In the genomic region with DNA sequence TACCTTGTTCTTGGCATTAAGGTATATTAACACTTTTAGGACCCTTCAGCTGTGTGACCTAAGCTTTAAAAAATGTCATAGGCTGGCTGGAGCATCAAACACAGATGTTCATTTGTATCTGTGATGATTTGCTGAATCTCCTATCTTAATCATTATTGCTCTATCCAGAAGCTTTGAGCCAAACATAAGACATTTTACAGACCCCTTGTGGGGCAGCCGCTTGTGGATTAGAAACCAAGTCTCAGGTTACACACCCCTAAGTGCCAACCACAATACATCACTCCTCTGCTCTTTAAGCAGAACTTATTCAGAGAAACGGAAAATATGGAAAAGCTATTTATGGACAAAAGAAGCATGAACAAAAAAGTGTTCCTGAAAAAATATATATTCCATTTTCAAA, we compare ENCODE assay signal across 1 cellular context.
TF ChIP-seq lines count a peak whose summit lies in the region.

No MANE protein-coding gene starts in this region.

TF ChIP-seq in WTC11, 78 proteins besides CTCF, POLR2A, EP300 and RAD21 (continued from another document):
- TF ChIP-seq, protein P1, sequence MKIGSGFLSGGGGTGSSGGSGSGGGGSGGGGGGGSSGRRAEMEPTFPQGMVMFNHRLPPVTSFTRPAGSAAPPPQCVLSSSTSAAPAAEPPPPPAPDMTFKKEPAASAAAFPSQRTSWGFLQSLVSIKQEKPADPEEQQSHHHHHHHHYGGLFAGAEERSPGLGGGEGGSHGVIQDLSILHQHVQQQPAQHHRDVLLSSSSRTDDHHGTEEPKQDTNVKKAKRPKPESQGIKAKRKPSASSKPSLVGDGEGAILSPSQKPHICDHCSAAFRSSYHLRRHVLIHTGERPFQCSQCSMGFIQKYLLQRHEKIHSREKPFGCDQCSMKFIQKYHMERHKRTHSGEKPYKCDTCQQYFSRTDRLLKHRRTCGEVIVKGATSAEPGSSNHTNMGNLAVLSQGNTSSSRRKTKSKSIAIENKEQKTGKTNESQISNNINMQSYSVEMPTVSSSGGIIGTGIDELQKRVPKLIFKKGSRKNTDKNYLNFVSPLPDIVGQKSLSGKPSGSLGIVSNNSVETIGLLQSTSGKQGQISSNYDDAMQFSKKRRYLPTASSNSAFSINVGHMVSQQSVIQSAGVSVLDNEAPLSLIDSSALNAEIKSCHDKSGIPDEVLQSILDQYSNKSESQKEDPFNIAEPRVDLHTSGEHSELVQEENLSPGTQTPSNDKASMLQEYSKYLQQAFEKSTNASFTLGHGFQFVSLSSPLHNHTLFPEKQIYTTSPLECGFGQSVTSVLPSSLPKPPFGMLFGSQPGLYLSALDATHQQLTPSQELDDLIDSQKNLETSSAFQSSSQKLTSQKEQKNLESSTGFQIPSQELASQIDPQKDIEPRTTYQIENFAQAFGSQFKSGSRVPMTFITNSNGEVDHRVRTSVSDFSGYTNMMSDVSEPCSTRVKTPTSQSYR (CRISPR knock-in tag; IDR thresholded peaks at IDR 0.05): no peak
- TF ChIP-seq, protein P2, sequence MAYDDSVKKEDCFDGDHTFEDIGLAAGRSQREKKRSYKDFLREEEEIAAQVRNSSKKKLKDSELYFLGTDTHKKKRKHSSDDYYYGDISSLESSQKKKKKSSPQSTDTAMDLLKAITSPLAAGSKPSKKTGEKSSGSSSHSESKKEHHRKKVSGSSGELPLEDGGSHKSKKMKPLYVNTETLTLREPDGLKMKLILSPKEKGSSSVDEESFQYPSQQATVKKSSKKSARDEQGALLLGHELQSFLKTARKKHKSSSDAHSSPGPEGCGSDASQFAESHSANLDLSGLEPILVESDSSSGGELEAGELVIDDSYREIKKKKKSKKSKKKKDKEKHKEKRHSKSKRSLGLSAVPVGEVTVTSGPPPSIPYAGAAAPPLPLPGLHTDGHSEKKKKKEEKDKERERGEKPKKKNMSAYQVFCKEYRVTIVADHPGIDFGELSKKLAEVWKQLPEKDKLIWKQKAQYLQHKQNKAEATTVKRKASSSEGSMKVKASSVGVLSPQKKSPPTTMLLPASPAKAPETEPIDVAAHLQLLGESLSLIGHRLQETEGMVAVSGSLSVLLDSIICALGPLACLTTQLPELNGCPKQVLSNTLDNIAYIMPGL (CRISPR knock-in tag; IDR thresholded peaks at IDR 0.05): no peak
- TF ChIP-seq, protein P3, sequence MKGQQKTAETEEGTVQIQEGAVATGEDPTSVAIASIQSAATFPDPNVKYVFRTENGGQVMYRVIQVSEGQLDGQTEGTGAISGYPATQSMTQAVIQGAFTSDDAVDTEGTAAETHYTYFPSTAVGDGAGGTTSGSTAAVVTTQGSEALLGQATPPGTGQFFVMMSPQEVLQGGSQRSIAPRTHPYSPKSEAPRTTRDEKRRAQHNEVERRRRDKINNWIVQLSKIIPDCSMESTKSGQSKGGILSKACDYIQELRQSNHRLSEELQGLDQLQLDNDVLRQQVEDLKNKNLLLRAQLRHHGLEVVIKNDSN (CRISPR knock-in tag; IDR thresholded peaks at IDR 0.05): no peak
- TF ChIP-seq, protein P4, sequence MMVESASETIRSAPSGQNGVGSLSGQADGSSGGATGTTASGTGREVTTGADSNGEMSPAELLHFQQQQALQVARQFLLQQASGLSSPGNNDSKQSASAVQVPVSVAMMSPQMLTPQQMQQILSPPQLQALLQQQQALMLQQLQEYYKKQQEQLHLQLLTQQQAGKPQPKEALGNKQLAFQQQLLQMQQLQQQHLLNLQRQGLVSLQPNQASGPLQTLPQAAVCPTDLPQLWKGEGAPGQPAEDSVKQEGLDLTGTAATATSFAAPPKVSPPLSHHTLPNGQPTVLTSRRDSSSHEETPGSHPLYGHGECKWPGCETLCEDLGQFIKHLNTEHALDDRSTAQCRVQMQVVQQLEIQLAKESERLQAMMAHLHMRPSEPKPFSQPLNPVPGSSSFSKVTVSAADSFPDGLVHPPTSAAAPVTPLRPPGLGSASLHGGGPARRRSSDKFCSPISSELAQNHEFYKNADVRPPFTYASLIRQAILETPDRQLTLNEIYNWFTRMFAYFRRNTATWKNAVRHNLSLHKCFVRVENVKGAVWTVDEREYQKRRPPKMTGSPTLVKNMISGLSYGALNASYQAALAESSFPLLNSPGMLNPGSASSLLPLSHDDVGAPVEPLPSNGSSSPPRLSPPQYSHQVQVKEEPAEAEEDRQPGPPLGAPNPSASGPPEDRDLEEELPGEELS (CRISPR knock-in tag; IDR thresholded peaks at IDR 0.05): no peak
- no peak for TF ChIP-seq ZNF263 (CRISPR knock-in tag; IDR thresholded peaks at IDR 0.05; ENCODE audit: low read depth)
- no peak for TF ChIP-seq ZNF423 (CRISPR knock-in tag; IDR thresholded peaks at IDR 0.05)
- TF ChIP-seq MXD4 (CRISPR knock-in tag; IDR thresholded peaks at IDR 0.05; ENCODE audit: borderline replicate concordance): no peak
TF ChIP-seq in WTC11: peak in this region for 0.
